In genomic region chr7:31696270-31696669, GRCh38 we compare ENCODE assay signal across 26 cellular contexts. TPM values are rescaled to one million over a fixed set of nuclear protein-coding genes. Genes with fewer than 3 reads are reported as not detected.
DNase-seq lines count a peak whose midpoint lies in the region; ATAC-seq and TF ChIP-seq lines count a peak whose summit lies in the region.
"Had no signal": no experiment of that assay in that cellular context is flagged by ENCODE, and none has a peak within 500 bp of the region (broad histone marks: within the 10 kb centered on the region; RNA-seq: fewer than 3 reads in every experiment).

No MANE protein-coding gene starts in this region.

- CTCF ChIA-PET in CD8-positive, alpha-beta T cell (lab: Charles Lee), result no interaction called here

- no peak overlapping the region for H3K4me3 ChIP-seq in CD8-positive, alpha-beta T cell (ENCODE audit: low read depth, low read length)
- H3K4me3 ChIP-seq: body of pancreas, tibial artery had no signal

- POLR2A ChIA-PET in CD8-positive, alpha-beta T cell (lab: Charles Lee), result no interaction called here

- H3K9me3 Mint-ChIP-seq in CD8-positive, alpha-beta T cell, result peaks cover 4% of the 10 kb centered on the region
- no peaks in the 10 kb centered on the region for H3K9me3 Mint-ChIP-seq in activated T-helper 1 cell treated with anti-CD3 and anti-CD28 coated beads, Interleukin-12 subunit alpha, Interleukin-12 subunit beta, Interleukin-2, Interleukin-4 antibody, amounts not matched to agents 30 ng/mL and 10 ng/mL and 1 ng/mL, durations not matched to agents 14 hours and 24 hours and 36 hours
- H3K9me3 Mint-ChIP-seq: activated naive CD4-positive, alpha-beta T cell treated with anti-CD3 and anti-CD28 coated beads, Interleukin-2, amount 50 U/mL, for 24 hours had no signal

- intact Hi-C loops in CD8-positive, alpha-beta T cell (cut with DNase I, micrococcal nuclease), result no loop called here
- intact Hi-C loops in activated T-helper 1 cell treated with anti-CD3 and anti-CD28 coated beads, Interleukin-12 subunit alpha, Interleukin-12 subunit beta, Interleukin-2, Interleukin-4 antibody, amounts not matched to agents 30 ng/mL and 10 ng/mL and 1 ng/mL, durations not matched to agents 14 hours and 24 hours and 36 hours (cut with micrococcal nuclease), result no loop called here

- H3K4me3 Mint-ChIP-seq in CD8-positive, alpha-beta T cell, result no peak overlapping the region
- no peak overlapping the region for H3K4me3 Mint-ChIP-seq in activated T-helper 1 cell treated with anti-CD3 and anti-CD28 coated beads, Interleukin-12 subunit alpha, Interleukin-12 subunit beta, Interleukin-2, Interleukin-4 antibody, amounts not matched to agents 30 ng/mL and 10 ng/mL and 1 ng/mL, durations not matched to agents 14 hours and 24 hours and 36 hours
- H3K4me3 Mint-ChIP-seq: activated CD8-positive, alpha-beta T cell treated with anti-CD3 and anti-CD28 coated beads, Interleukin-2, amount 10 ng/mL, durations not matched to agents 7 days and 5 days; activated naive CD4-positive, alpha-beta T cell treated with anti-CD3 and anti-CD28 coated beads, Interleukin-2, amount 50 U/mL, for 24 hours; HFFc6; nephron progenitor cell had no signal

- ATAC-seq in GM21619 (IDR thresholded peaks at IDR 0.05; ENCODE audit: unreplicated experiment), result peak; percentile 39
- no peak for ATAC-seq in CD8-positive, alpha-beta T cell
- ATAC-seq: activated CD8-positive, alpha-beta T cell treated with anti-CD3 and anti-CD28 coated beads, Interleukin-2, amount 10 ng/mL, durations not matched to agents 7 days and 5 days; body of pancreas; HepG2 had no signal

- H3K27me3 Mint-ChIP-seq in CD8-positive, alpha-beta T cell (ENCODE audit: low read depth), result no peaks in the 10 kb centered on the region
- H3K27me3 Mint-ChIP-seq in activated T-helper 1 cell treated with anti-CD3 and anti-CD28 coated beads, Interleukin-12 subunit alpha, Interleukin-12 subunit beta, Interleukin-2, Interleukin-4 antibody, amounts not matched to agents 30 ng/mL and 10 ng/mL and 1 ng/mL, durations not matched to agents 14 hours and 24 hours and 36 hours (ENCODE audit: insufficient read depth), result peaks cover 2% of the 10 kb centered on the region

- H3K4me1 ChIP-seq in CD8-positive, alpha-beta T cell (ENCODE audit: insufficient read depth, low read length), result no peaks in the 10 kb centered on the region
- H3K4me1 ChIP-seq: body of pancreas, tibial artery had no signal

- H3K36me3 Mint-ChIP-seq in CD8-positive, alpha-beta T cell, result no peaks in the 10 kb centered on the region
- H3K36me3 Mint-ChIP-seq in activated T-helper 1 cell treated with anti-CD3 and anti-CD28 coated beads, Interleukin-12 subunit alpha, Interleukin-12 subunit beta, Interleukin-2, Interleukin-4 antibody, amounts not matched to agents 30 ng/mL and 10 ng/mL and 1 ng/mL, durations not matched to agents 14 hours and 24 hours and 36 hours (ENCODE audit: low read depth), result no peaks in the 10 kb centered on the region
- H3K36me3 Mint-ChIP-seq: activated naive CD4-positive, alpha-beta T cell treated with anti-CD3 and anti-CD28 coated beads, Interleukin-2, amount 50 U/mL, for 24 hours had no signal

- peak; percentile 41 for DNase-seq in CD1c-positive myeloid dendritic cell (ENCODE audit: extremely low spot score)
- peak; percentile 90 for DNase-seq in NOMO-1 treated with DMSO at 0.1 percent for 48 hours (lab: John Stamatoyannopoulos, UW; ENCODE audit: unreplicated experiment)
- DNase-seq in inferior parietal cortex (ENCODE audit: extremely low spot score), result peak; percentile 37
- no peak for DNase-seq in occipital lobe (lab: John Stamatoyannopoulos, UW)
- DNase-seq in activated CD8-positive, alpha-beta memory T cell treated with anti-CD3 and anti-CD28 coated beads, Interleukin-2, amount 50 U/mL, for 48 hours, result no peak
- DNase-seq in CD8-positive, alpha-beta T cell, result no peak
- DNase-seq in activated T-helper 1 cell treated with anti-CD3 and anti-CD28 coated beads, Interleukin-12 subunit alpha, Interleukin-12 subunit beta, Interleukin-2, Interleukin-4 antibody, amounts not matched to agents 30 ng/mL and 10 ng/mL and 1 ng/mL, durations not matched to agents 14 hours and 24 hours and 36 hours (ENCODE audit: low spot score), result no peak
- DNase-seq: ACHN; activated CD8-positive, alpha-beta T cell treated with anti-CD3 and anti-CD28 coated beads, Interleukin-2, amount 10 ng/mL, durations not matched to agents 7 days and 5 days; activated T-cell treated with anti-CD3 and anti-CD28 coated beads, Interleukin-2, amount 50 U/mL, for 48 hours; body of pancreas; cortex of kidney; DND-41; foreskin fibroblast; HFFc6; NCI-H1694; NCI-H226; nephron progenitor cell; retina; stimulated activated CD4-positive, alpha-beta T cell treated with anti-CD3 and anti-CD28 coated beads, Interleukin-12 subunit alpha, Interleukin-12 subunit beta, amount 100 ng/mL, for 4 hours; tibial artery; WERI-Rb-1 had no signal

- H3K27ac Mint-ChIP-seq in CD8-positive, alpha-beta T cell, result no peak overlapping the region
- no peak overlapping the region for H3K27ac Mint-ChIP-seq in activated T-helper 1 cell treated with anti-CD3 and anti-CD28 coated beads, Interleukin-12 subunit alpha, Interleukin-12 subunit beta, Interleukin-2, Interleukin-4 antibody, amounts not matched to agents 30 ng/mL and 10 ng/mL and 1 ng/mL, durations not matched to agents 14 hours and 24 hours and 36 hours
- H3K27ac Mint-ChIP-seq: activated CD8-positive, alpha-beta T cell treated with anti-CD3 and anti-CD28 coated beads, Interleukin-2, amount 10 ng/mL, durations not matched to agents 7 days and 5 days; activated naive CD4-positive, alpha-beta T cell treated with anti-CD3 and anti-CD28 coated beads, Interleukin-2, amount 50 U/mL, for 24 hours; HFFc6; nephron progenitor cell had no signal

- no peak for TF ChIP-seq CTCF in CD8-positive, alpha-beta T cell (IDR thresholded peaks at IDR 0.05)

- H3K4me1 Mint-ChIP-seq in CD8-positive, alpha-beta T cell (ENCODE audit: low read depth), result no peaks in the 10 kb centered on the region
- no peaks in the 10 kb centered on the region for H3K4me1 Mint-ChIP-seq in activated T-helper 1 cell treated with anti-CD3 and anti-CD28 coated beads, Interleukin-12 subunit alpha, Interleukin-12 subunit beta, Interleukin-2, Interleukin-4 antibody, amounts not matched to agents 30 ng/mL and 10 ng/mL and 1 ng/mL, durations not matched to agents 14 hours and 24 hours and 36 hours (ENCODE audit: low read depth)
- H3K4me1 Mint-ChIP-seq: activated naive CD4-positive, alpha-beta T cell treated with anti-CD3 and anti-CD28 coated beads, Interleukin-2, amount 50 U/mL, for 24 hours had no signal

- no peaks in the 10 kb centered on the region for H3K36me3 ChIP-seq in CD8-positive, alpha-beta T cell (ENCODE audit: insufficient read depth, low read length)
- H3K36me3 ChIP-seq: tibial artery, WERI-Rb-1 had no signal

- no peaks in the 10 kb centered on the region for H3K27me3 ChIP-seq in CD8-positive, alpha-beta T cell (ENCODE audit: insufficient read depth, low read length)
- H3K27me3 ChIP-seq: body of pancreas, tibial artery had no signal

- no peak overlapping the region for H3K27ac ChIP-seq in CD8-positive, alpha-beta T cell (ENCODE audit: low read depth, low read length)
- H3K27ac ChIP-seq: body of pancreas, tibial artery, WERI-Rb-1 had no signal

- H3K9me3 ChIP-seq in CD8-positive, alpha-beta T cell (ENCODE audit: low read length), result no peaks in the 10 kb centered on the region
- H3K9me3 ChIP-seq: body of pancreas, tibial artery had no signal

RNA-seq across cellular contexts. Expression of gene PPP1R17, which starts 9.3 kb away (rescaled TPM):
- 2.7 TPM for total RNA-seq in occipital lobe
- total RNA-seq in CD8-positive, alpha-beta T cell, result not detected
- total RNA-seq in activated T-helper 1 cell treated with anti-CD3 and anti-CD28 coated beads, Interleukin-12 subunit alpha, Interleukin-12 subunit beta, Interleukin-2, Interleukin-4 antibody, amounts not matched to agents 30 ng/mL and 10 ng/mL and 1 ng/mL, durations not matched to agents 14 hours and 24 hours and 36 hours, result not detected in 2 replicates
- total RNA-seq: activated CD8-positive, alpha-beta T cell treated with anti-CD3 and anti-CD28 coated beads, Interleukin-2, amount 10 ng/mL, durations not matched to agents 7 days and 5 days; body of pancreas; HepG2; HFFc6; T-helper 1 cell treated with Interleukin-12 subunit alpha and Interleukin-12 subunit beta and Interleukin-4 antibody, amounts not matched to agents 30 ng/mL and 1 ng/mL, for 36 hours had no signal

Comparison
In these comparisons a context has a peak if more than half of its experiments do, and no peak if none do; other contexts are left out.
1. DNase-seq: peak in CD1c-positive myeloid dendritic cell (single experiment), NOMO-1 treated with DMSO at 0.1 percent for 48 hours (single experiment) and inferior parietal cortex (single experiment); none in occipital lobe (single experiment), activated CD8-positive, alpha-beta memory T cell treated with anti-CD3 and anti-CD28 coated beads, Interleukin-2, amount 50 U/mL, for 48 hours (single experiment), CD8-positive, alpha-beta T cell (0 of 7) and activated T-helper 1 cell treated with anti-CD3 and anti-CD28 coated beads, Interleukin-12 subunit alpha, Interleukin-12 subunit beta, Interleukin-2, Interleukin-4 antibody, amounts not matched to agents 30 ng/mL and 10 ng/mL and 1 ng/mL, durations not matched to agents 14 hours and 24 hours and 36 hours (single experiment).